In the genomic region with DNA sequence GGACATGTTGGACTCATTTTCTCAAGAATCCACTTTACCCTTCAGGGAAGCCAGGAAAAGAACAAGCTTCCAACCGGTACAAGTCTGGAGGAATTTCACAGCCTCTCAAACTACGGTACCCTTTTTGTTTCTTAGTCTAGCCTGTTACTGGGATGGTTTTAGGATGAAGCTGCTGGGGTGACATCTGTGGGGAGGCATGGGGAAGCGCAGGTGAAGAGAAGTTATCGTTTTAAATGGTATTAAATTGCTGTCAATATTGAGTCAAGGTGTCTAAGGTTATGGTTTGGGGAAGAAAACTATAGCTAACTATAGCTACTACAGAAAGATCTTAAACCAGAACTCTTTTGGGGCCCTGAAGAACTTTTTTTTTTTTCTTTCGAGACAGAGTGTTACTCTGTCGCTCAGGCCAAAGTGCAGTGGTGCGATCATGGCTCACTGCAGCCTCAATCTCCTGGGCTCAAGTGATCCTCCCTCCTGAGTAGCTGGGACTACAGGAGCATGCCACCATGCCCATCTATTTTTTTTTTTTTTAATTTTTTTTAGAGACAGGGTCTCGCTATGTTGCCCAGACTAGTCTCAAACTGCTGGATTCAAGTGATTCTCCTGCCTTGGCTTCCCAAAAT, we compare ENCODE assay signal across 9 cellular contexts.
DNase-seq lines count a peak whose midpoint lies in the region; ATAC-seq, FAIRE-seq and TF ChIP-seq lines count a peak whose summit lies in the region.
"Had no signal": no experiment of that assay in that cellular context is flagged by ENCODE, and none has a peak within 500 bp of the region (broad histone marks: within the 10 kb centered on the region; RNA-seq: fewer than 3 reads in every experiment).

No MANE protein-coding gene starts in this region.

- H3K9me3 ChIP-seq in heart right ventricle (peaks cover 0 to 6% (median 0%) of the 10 kb centered on the region in 11 donors), mucosa of descending colon (no peaks in the 10 kb centered on the region)

- peak overlapping the region; percentile 93 for H3K27ac Mint-ChIP-seq in endothelial cell (ENCODE audit: unreplicated experiment)
- H3K27ac Mint-ChIP-seq: activated CD4-positive, alpha-beta memory T cell treated with anti-CD3 and anti-CD28 coated beads for 36 hours had no signal

- peaks cover 16% of the 10 kb centered on the region for H3K36me3 Mint-ChIP-seq in endothelial cell (ENCODE audit: low read depth, unreplicated experiment)
- H3K36me3 Mint-ChIP-seq: activated CD4-positive, alpha-beta memory T cell treated with anti-CD3 and anti-CD28 coated beads for 36 hours had no signal

- H3K4me3 Mint-ChIP-seq in endothelial cell (ENCODE audit: unreplicated experiment): peak overlapping the region; percentile 84
- H3K4me3 Mint-ChIP-seq: activated CD4-positive, alpha-beta memory T cell treated with anti-CD3 and anti-CD28 coated beads for 36 hours had no signal

- WGBS in heart right ventricle, 2 donors: 51 to 58% methylated on average over 8 of the region's 8 CpGs

- TF ChIP-seq CTCF in heart right ventricle (IDR thresholded peaks at IDR 0.05) (peak in 3 of 9 donors; percentile 30 to 48 (median 44)), endothelial cell (IDR thresholded peaks at IDR 0.05; ENCODE audit: unreplicated experiment) (no peak), mucosa of descending colon (IDR thresholded peaks at IDR 0.05) (no peak)

- H3K9me3 Mint-ChIP-seq in endothelial cell (ENCODE audit: unreplicated experiment): no peaks in the 10 kb centered on the region
- H3K9me3 Mint-ChIP-seq: activated CD4-positive, alpha-beta memory T cell treated with anti-CD3 and anti-CD28 coated beads for 36 hours had no signal

- H3K27ac ChIP-seq in heart right ventricle: peak overlapping the region; percentile 72 to 98 (median 88)

- no peak for FAIRE-seq in GM12891 (lab: Jason Lieb, UNC)

- intact Hi-C loops in heart right ventricle (cut with DNase I): loop anchor here in 8 of 10 donors (1.0 to 10.0 kb wide), 13 partner anchors 56 to 198 kb away; no protein-coding TSS in a partner anchor
- intact Hi-C loops in Right ventricle myocardium superior (cut with DNase I): loop anchor here (10.0 kb wide), 1 partner anchor 108 kb away; no protein-coding TSS in a partner anchor
- intact Hi-C loops in mucosa of descending colon (cut with DNase I, micrococcal nuclease): loop anchor here in 1 of 2 donors (10.0 kb wide), 1 partner anchor 102 kb away; no protein-coding TSS in a partner anchor

- peaks cover 44% of the 10 kb centered on the region for H3K4me1 Mint-ChIP-seq in endothelial cell (ENCODE audit: unreplicated experiment)

- peaks cover 0 to 18% (median 0%) of the 10 kb centered on the region in 9 donors for H3K36me3 ChIP-seq in heart right ventricle
- no peaks in the 10 kb centered on the region for H3K36me3 ChIP-seq in mucosa of descending colon (ENCODE audit: low read depth)

- H3K4me1 ChIP-seq in heart right ventricle: peaks cover 28 to 78% (median 61%) of the 10 kb centered on the region in 9 donors
- peaks cover 36% of the 10 kb centered on the region for H3K4me1 ChIP-seq in mucosa of descending colon (ENCODE audit: low read depth)

- peaks cover 4% of the 10 kb centered on the region for H3K27me3 Mint-ChIP-seq in endothelial cell (ENCODE audit: unreplicated experiment)

- ATAC-seq in heart right ventricle: no peak
- ATAC-seq in Right ventricle myocardium superior (ENCODE audit: poor library complexity): no peak
- no peak for ATAC-seq in mucosa of descending colon
- no peak for ATAC-seq in HG03108 (IDR thresholded peaks at IDR 0.05; ENCODE audit: unreplicated experiment)

- no peak for TF ChIP-seq POLR2A in GM12891 (IDR thresholded peaks at IDR 0.05; ENCODE audit: low read depth, low read length)

- DNase-seq in heart right ventricle (no peak), Right ventricle myocardium superior (no peak), endothelial cell (ENCODE audit: low spot score) (no peak), mucosa of descending colon (peak in 1 of 3 donors; percentile 45), GM12891 (ENCODE audit: insufficient read length, low spot score) (no peak), OCI-M2 (lab: John Stamatoyannopoulos, UW; ENCODE audit: unreplicated experiment) (no peak)
- no peak for DNase-seq in activated naive CD4-positive, alpha-beta T cell treated with anti-CD3 and anti-CD28 coated beads, Interleukin-2, amount 50 U/mL, for 16 hours
- DNase-seq: activated CD4-positive, alpha-beta memory T cell treated with anti-CD3 and anti-CD28 coated beads for 36 hours had no signal

- peak overlapping the region in 9 of 10 donors; percentile 30 to 58 (median 54) for H3K4me3 ChIP-seq in heart right ventricle
- H3K4me3 ChIP-seq in mucosa of descending colon: peak overlapping the region; percentile 7

- no peaks in the 10 kb centered on the region for H3K27me3 ChIP-seq in heart right ventricle

TF ChIP-seq in GM12891, 5 proteins besides CTCF, POLR2A, EP300 and RAD21:
- TF ChIP-seq POLR2AphosphoS5 (IDR thresholded peaks at IDR 0.05; ENCODE audit: low read depth, low read length): no peak
TF ChIP-seq in GM12891: peak in this region for 0.
